1 cellular context compared by ENCODE assay signal in genomic region chr5:157278319-157279037, GRCh38.
TF ChIP-seq lines count a peak whose summit lies in the region.

No MANE protein-coding gene starts in this region.

TF ChIP-seq in K562, 482 proteins besides CTCF, POLR2A, EP300 and RAD21 (continued from another document and continues in another):
- TF ChIP-seq ZBTB9 (CRISPR knock-in tag; IDR thresholded peaks at IDR 0.05) (peak; percentile 97), ZNF239 (CRISPR knock-in tag; IDR thresholded peaks at IDR 0.05) (peak; percentile 93), ZNF165 (CRISPR knock-in tag; IDR thresholded peaks at IDR 0.05; ENCODE audit: borderline replicate concordance) (peak; percentile 97), CREB1 (IDR thresholded peaks at IDR 0.05) (no peak), CREB1 (CRISPR knock-in tag; IDR thresholded peaks at IDR 0.05) (no peak), SAFB (IDR thresholded peaks at IDR 0.05; ENCODE audit: borderline replicate concordance, low read depth, low read length) (no peak), ZNF76 (CRISPR knock-in tag; IDR thresholded peaks at IDR 0.05; ENCODE audit: borderline replicate concordance) (peak; percentile 97), ZNF140 (CRISPR knock-in tag; IDR thresholded peaks at IDR 0.05) (no peak), PREB (CRISPR knock-in tag; IDR thresholded peaks at IDR 0.05) (no peak), GABPB1 (CRISPR knock-in tag; IDR thresholded peaks at IDR 0.05) (no peak), ZNF436 (CRISPR knock-in tag; IDR thresholded peaks at IDR 0.05) (no peak), NONO (IDR thresholded peaks at IDR 0.05; ENCODE audit: low read depth in 2 of 2, low read length in 1 of 2) (no peak), LEF1 (IDR thresholded peaks at IDR 0.05) (no peak), IRF1 (CRISPR knock-in tag; IDR thresholded peaks at IDR 0.05; ENCODE audit: borderline replicate concordance) (no peak), HMGN3 (IDR thresholded peaks at IDR 0.05; ENCODE audit: borderline replicate concordance, extremely low read depth, insufficient read length, low read depth, low read length) (no peak), ZNF280B (CRISPR knock-in tag; IDR thresholded peaks at IDR 0.05) (peak; percentile 63; the same call in 1 of the 2 replicates), ZNF134 (CRISPR knock-in tag; conservative IDR thresholded peaks at IDR 0.05) (peak; percentile 76), C11orf30 (IDR thresholded peaks at IDR 0.05; ENCODE audit: low read depth) (peak; percentile 63), ZNF507 (tag; conservative IDR thresholded peaks at IDR 0.05) (peak; percentile 60; the same call in 1 of the 2 replicates), NR3C1 (CRISPR knock-in tag; IDR thresholded peaks at IDR 0.05) (no peak), NCOA1 (IDR thresholded peaks at IDR 0.05; ENCODE audit: low read depth) (no peak), NFRKB (IDR thresholded peaks at IDR 0.05; ENCODE audit: low read depth) (no peak), PTRF (tag; IDR thresholded peaks at IDR 0.05) (peak; percentile 95), TCFL5 (CRISPR knock-in tag; conservative IDR thresholded peaks at IDR 0.05) (peak; percentile 94), ZNF77 (CRISPR knock-in tag; IDR thresholded peaks at IDR 0.05) (no peak), BDP1 (IDR thresholded peaks at IDR 0.05; ENCODE audit: insufficient read depth, insufficient read length) (no peak), ZNF512 (tag; IDR thresholded peaks at IDR 0.05) (no peak), RNF2 (IDR thresholded peaks at IDR 0.05) (no peak), TRIM24 (IDR thresholded peaks at IDR 0.05) (no peak), NUFIP1 (IDR thresholded peaks at IDR 0.05; ENCODE audit: partially characterized antibody) (no peak), NBN (IDR thresholded peaks at IDR 0.05; ENCODE audit: low read depth) (no peak), HOXB6 (CRISPR knock-in tag; IDR thresholded peaks at IDR 0.05; ENCODE audit: borderline replicate concordance) (0 out of 2 replicates have a peak, but pooled peaks have one; percentile 55), ZFP1 (CRISPR knock-in tag; IDR thresholded peaks at IDR 0.05) (peak; percentile 91), CBFB (CRISPR knock-in tag; IDR thresholded peaks at IDR 0.05) (no peak), ZNF785 (CRISPR knock-in tag; IDR thresholded peaks at IDR 0.05) (no peak), SMAD3 (CRISPR knock-in tag; conservative IDR thresholded peaks at IDR 0.05) (peak; percentile 98), PATZ1 (CRISPR knock-in tag; IDR thresholded peaks at IDR 0.05; ENCODE audit: borderline replicate concordance) (peak; percentile 96), ZNF174 (CRISPR knock-in tag; IDR thresholded peaks at IDR 0.05) (peak; percentile 94), ZNF146 (CRISPR knock-in tag; IDR thresholded peaks at IDR 0.05; ENCODE audit: unreplicated experiment) (no peak), FIP1L1 (IDR thresholded peaks at IDR 0.05; ENCODE audit: low read depth, low read length, poor library complexity, severe bottlenecking) (no peak), RBM39 (optimal IDR thresholded peaks at IDR 0.05; ENCODE audit: low read depth, low read length) (no peak), CREM (IDR thresholded peaks at IDR 0.05; ENCODE audit: low read depth) (no peak), NR2C1 (IDR thresholded peaks at IDR 0.05) (no peak), NR2C1 (tag; IDR thresholded peaks at IDR 0.05) (peak; percentile 85), ETV1 (tag; conservative IDR thresholded peaks at IDR 0.05; ENCODE audit: low read depth) (peak; percentile 74), POLR2G (IDR thresholded peaks at IDR 0.05; ENCODE audit: low read depth, low read length) (no peak), MYC (IDR thresholded peaks at IDR 0.05; ENCODE audit: low read depth, low read length) (no peak), MYC (CRISPR knock-in tag; IDR thresholded peaks at IDR 0.05; ENCODE audit: borderline replicate concordance, low read depth) (peak; percentile 95), MTF1 (CRISPR knock-in tag; IDR thresholded peaks at IDR 0.05; ENCODE audit: borderline replicate concordance) (peak; percentile 84; the same call in 1 of the 2 replicates), TBL1XR1 (IDR thresholded peaks at IDR 0.05; ENCODE audit: low read length in 2 of 2) (no peak), HDAC1 (IDR thresholded peaks at IDR 0.05) (no peak), MAZ (CRISPR knock-in tag; conservative IDR thresholded peaks at IDR 0.05 in 1 of 2, IDR thresholded peaks at IDR 0.05 in 1 of 2) (peak in 1 of 2 experiments; percentile 85; a peak in 2 of 4 replicates), RB1 (IDR thresholded peaks at IDR 0.05; ENCODE audit: low read depth) (no peak), ZKSCAN3 (CRISPR knock-in tag; IDR thresholded peaks at IDR 0.05) (peak; percentile 77), SP2 (IDR thresholded peaks at IDR 0.05; ENCODE audit: extremely low read depth, low read depth, low read length, poor library complexity, severe bottlenecking) (no peak), BCOR (IDR thresholded peaks at IDR 0.05) (no peak), RREB1 (CRISPR knock-in tag; IDR thresholded peaks at IDR 0.05) (peak; percentile 96), ZNF12 (CRISPR knock-in tag; IDR thresholded peaks at IDR 0.05) (no peak), RFX7 (CRISPR knock-in tag; IDR thresholded peaks at IDR 0.05) (peak; percentile 65; the same call in 1 of the 2 replicates), ZKSCAN1 (IDR thresholded peaks at IDR 0.05; ENCODE audit: low read depth, low read length) (no peak), MAFG (tag; conservative IDR thresholded peaks at IDR 0.05) (peak; percentile 65), SIN3A (IDR thresholded peaks at IDR 0.05; ENCODE audit: borderline replicate concordance in 2 of 2, control insufficient read depth in 1 of 2, low read depth in 2 of 2, low read length in 2 of 2) (no peak), TOE1 (IDR thresholded peaks at IDR 0.05; ENCODE audit: borderline replicate concordance) (no peak), TOE1 (CRISPR knock-in tag; IDR thresholded peaks at IDR 0.05; ENCODE audit: borderline replicate concordance, low read depth) (no peak), RFX1 (IDR thresholded peaks at IDR 0.05) (no peak), PRPF4 (IDR thresholded peaks at IDR 0.05; ENCODE audit: insufficient read depth, low read depth, low read length, poor library complexity, severe bottlenecking) (no peak), SRF (CRISPR knock-in tag; IDR thresholded peaks at IDR 0.05) (no peak), E2F3 (CRISPR knock-in tag; IDR thresholded peaks at IDR 0.05) (peak; percentile 87), MYBL2 (IDR thresholded peaks at IDR 0.05; ENCODE audit: low read depth) (no peak), MYBL2 (CRISPR knock-in tag; IDR thresholded peaks at IDR 0.05; ENCODE audit: borderline replicate concordance) (no peak), SOX6 (IDR thresholded peaks at IDR 0.05) (no peak), ETV5 (CRISPR knock-in tag; IDR thresholded peaks at IDR 0.05; ENCODE audit: low read depth) (no peak)
